In genomic region chr11:68257477-68258362, GRCh38 we compare ENCODE assay signal across 8 cellular contexts. TPM values are rescaled to one million over a fixed set of nuclear protein-coding genes. Genes with fewer than 3 reads are reported as not detected.
A peak's percentile ranks its signal among the peaks of the same experiment; 100 is the strongest.
DNase-seq lines count a peak whose midpoint lies in the region; ATAC-seq and TF ChIP-seq lines count a peak whose summit lies in the region.

No MANE protein-coding gene starts in this region.

- ATAC-seq in activated CD4-positive, CD25-positive, alpha-beta regulatory T cell treated with anti-CD3 and anti-CD28 coated beads, Interleukin-2, amount 50 U/mL, for 24 hours = peak; percentile 80 to 92
- no peak for ATAC-seq in HG03460 (IDR thresholded peaks at IDR 0.05; ENCODE audit: unreplicated experiment)

- H3K4me3 ChIP-seq in AG09309 (ENCODE audit: control insufficient read depth, low read depth, low read length) (no peak overlapping the region), kidney epithelial cell (ENCODE audit: low read depth, low read length) (no peak overlapping the region)

- TF ChIP-seq CTCF in AG09309 (IDR thresholded peaks at IDR 0.05; ENCODE audit: control insufficient read depth, insufficient read depth, low read depth, low read length, missing control alignments) = peak; percentile 85
- TF ChIP-seq CTCF in kidney epithelial cell (IDR thresholded peaks at IDR 0.05; ENCODE audit: insufficient read depth, low read length, poor library complexity, severe bottlenecking) = peak; percentile 82

- no peaks in the 10 kb centered on the region for H3K36me3 ChIP-seq in kidney epithelial cell (ENCODE audit: control insufficient read depth, insufficient read depth, low read length)

- DNase-seq in AG09309 (ENCODE audit: low read depth) (peak; percentile 71), H4 (ENCODE audit: low spot score) (peak; percentile 88), NCI-H345 (lab: John Stamatoyannopoulos, UW) (peak; percentile 89), kidney epithelial cell (ENCODE audit: low read depth) (peak; percentile 49)
- peak; percentile 85 for DNase-seq in central memory CD4-positive, alpha-beta T cell
- DNase-seq in stimulated activated CD4-positive, alpha-beta T cell treated with anti-CD3 and anti-CD28 coated beads, Interleukin-15, amount 100 ng/mL, for 24 hours = peak; percentile 97

- H3K27me3 ChIP-seq in kidney epithelial cell (ENCODE audit: control insufficient read depth, insufficient read depth, low read length) = no peaks in the 10 kb centered on the region

RNA-seq across cellular contexts. Expression of gene C11orf24, which starts 14.1 kb away (rescaled TPM):
- total RNA-seq in H4 (2014; rRNA removed; shearing (Covaris generic)) = 61.7 and 62.5 TPM in 2 replicates
- total RNA-seq in kidney epithelial cell = 27.5 and 56.8 TPM in 2 replicates

RNA-seq across cellular contexts. Expression of gene KMT5B, which starts 44.6 kb away (rescaled TPM):
- 9.0 and 12.4 TPM in 2 replicates for total RNA-seq in H4 (2014; rRNA removed; shearing (Covaris generic))
- 24.8 and 25.7 TPM in 2 replicates for total RNA-seq in kidney epithelial cell

RNA-seq across cellular contexts. Expression of gene LRP5, which starts 54.7 kb away (rescaled TPM):
- 14.1 and 22.7 TPM in 2 replicates for total RNA-seq in H4 (2014; rRNA removed; shearing (Covaris generic))
- 31.2 and 31.6 TPM in 2 replicates for total RNA-seq in kidney epithelial cell
